21 cellular contexts compared by ENCODE assay signal in genomic region chr2:173822889-173823485, GRCh38.
"Had no signal": no experiment of that assay in that cellular context is flagged by ENCODE, and none has a peak within 500 bp of the region (broad histone marks: within the 10 kb centered on the region; RNA-seq: fewer than 3 reads in every experiment).

No MANE protein-coding gene starts in this region.

- H3K9me3 ChIP-seq: esophagus muscularis mucosa, gastroesophageal sphincter, left ventricle myocardium inferior, lower lobe of right lung, prostate gland, right lobe of liver, testis, transverse colon had no signal

- DNase-seq: effector memory CD4-positive, alpha-beta T cell; glutamatergic neuron; islet precursor cell; left ventricle myocardium inferior; lower lobe of right lung; natural killer cell; occipital lobe; right lobe of liver; stimulated activated CD4-positive, alpha-beta T cell treated with anti-CD3 and anti-CD28 coated beads, Interleukin-4, amount 100 ng/mL, for 1 hour; stimulated activated CD8-positive, alpha-beta memory T cell treated with anti-CD3 and anti-CD28 coated beads, Interleukin-4, amount 100 ng/mL, for 48 hours; stimulated activated naive CD8-positive, alpha-beta T cell treated with anti-CD3 and anti-CD28 coated beads, Interleukin-15, amount 100 ng/mL, for 72 hours; testis; transverse colon had no signal

- H3K36me3 ChIP-seq: esophagus muscularis mucosa, gastroesophageal sphincter, left ventricle myocardium inferior, lower lobe of right lung, prostate gland, right lobe of liver, transverse colon had no signal

- H3K36me3 Mint-ChIP-seq: mesothelial cell of epicardium; natural killer cell; stimulated activated effector memory CD8-positive, alpha-beta T cell treated with anti-CD3 and anti-CD28 coated beads, Interleukin-12 subunit alpha, Interleukin-12 subunit beta, amount 100 ng/mL, for 72 hours had no signal

- H3K4me3 ChIP-seq: esophagus muscularis mucosa, gastroesophageal sphincter, left ventricle myocardium inferior, lower lobe of right lung, prostate gland, right lobe of liver, testis, transverse colon had no signal

- H3K9me3 Mint-ChIP-seq: memory B cell; natural killer cell; stimulated activated effector memory CD8-positive, alpha-beta T cell treated with anti-CD3 and anti-CD28 coated beads, Interleukin-12 subunit alpha, Interleukin-12 subunit beta, amount 100 ng/mL, for 72 hours; stimulated activated naive CD8-positive, alpha-beta T cell treated with anti-CD3 and anti-CD28 coated beads, Interleukin-15, amount 100 ng/mL, for 72 hours had no signal

- H3K27ac ChIP-seq: epithelial cell of prostate, esophagus muscularis mucosa, gastroesophageal sphincter, left ventricle myocardium inferior, lower lobe of right lung, parathyroid adenoma, prostate gland, right lobe of liver, testis, transverse colon had no signal

- H3K4me3 Mint-ChIP-seq: memory B cell; mesothelial cell of epicardium; natural killer cell; stimulated activated effector memory CD8-positive, alpha-beta T cell treated with anti-CD3 and anti-CD28 coated beads, Interleukin-12 subunit alpha, Interleukin-12 subunit beta, amount 100 ng/mL, for 72 hours; stimulated activated naive CD8-positive, alpha-beta T cell treated with anti-CD3 and anti-CD28 coated beads, Interleukin-15, amount 100 ng/mL, for 72 hours had no signal

- H3K4me1 ChIP-seq: esophagus muscularis mucosa, gastroesophageal sphincter, left ventricle myocardium inferior, lower lobe of right lung, parathyroid adenoma, prostate gland, right lobe of liver, testis had no signal

- H3K27me3 ChIP-seq: right lobe of liver, testis, transverse colon had no signal

- H3K9ac ChIP-seq: parathyroid adenoma had no signal

- H3K4me1 Mint-ChIP-seq: natural killer cell; stimulated activated effector memory CD8-positive, alpha-beta T cell treated with anti-CD3 and anti-CD28 coated beads, Interleukin-12 subunit alpha, Interleukin-12 subunit beta, amount 100 ng/mL, for 72 hours had no signal

- H3K27ac Mint-ChIP-seq: memory B cell; mesothelial cell of epicardium; natural killer cell; stimulated activated effector memory CD8-positive, alpha-beta T cell treated with anti-CD3 and anti-CD28 coated beads, Interleukin-12 subunit alpha, Interleukin-12 subunit beta, amount 100 ng/mL, for 72 hours; stimulated activated naive CD8-positive, alpha-beta T cell treated with anti-CD3 and anti-CD28 coated beads, Interleukin-15, amount 100 ng/mL, for 72 hours had no signal
